10 cellular contexts compared by ENCODE assay signal in genomic region chr22:29782061-29782845, GRCh38. TPM values are rescaled to one million over a fixed set of nuclear protein-coding genes. Genes with fewer than 3 reads are reported as not detected.
DNase-seq lines count a peak whose midpoint lies in the region; ATAC-seq and TF ChIP-seq lines count a peak whose summit lies in the region.
"Had no signal": no experiment of that assay in that cellular context is flagged by ENCODE, and none has a peak within 500 bp of the region (broad histone marks: within the 10 kb centered on the region; RNA-seq: fewer than 3 reads in every experiment).

No MANE protein-coding gene starts in this region.

- H4K20me1 ChIP-seq in GM23248 (ENCODE audit: insufficient read depth) (no peaks in the 10 kb centered on the region), smooth muscle cell (ENCODE audit: low read depth) (no peaks in the 10 kb centered on the region), OCI-LY7 (ENCODE audit: insufficient read depth, low read length) (no peaks in the 10 kb centered on the region)

- H3K9me3 ChIP-seq in GM23248 (ENCODE audit: low read depth): no peaks in the 10 kb centered on the region
- H3K9me3 ChIP-seq in smooth muscle cell (replicated peaks; ENCODE audit: low read depth): no peaks in the 10 kb centered on the region
- H3K9me3 ChIP-seq in OCI-LY7 (ENCODE audit: low read length): no peaks in the 10 kb centered on the region

- H3F3A ChIP-seq in GM23248 (ENCODE audit: insufficient read depth) (peaks cover 34% of the 10 kb centered on the region), smooth muscle cell (ENCODE audit: low read depth) (no peaks in the 10 kb centered on the region)

- BruUV-seq in OCI-LY7 (replicated peaks; lab: Mats Ljungman, UMichigan): no TSS peak

- POLR2A ChIA-PET in OCI-LY7 (lab: Charles Lee): interaction anchor here (1.1 kb wide), 1 partner anchor 20 kb away, joined by 3 read pairs; no protein-coding TSS in a partner anchor

- H3K4me1 ChIP-seq in GM23248 (ENCODE audit: insufficient read depth) (peaks cover 41% of the 10 kb centered on the region), smooth muscle cell (ENCODE audit: low read depth) (peaks cover 14% of the 10 kb centered on the region), OCI-LY7 (ENCODE audit: insufficient read depth, low read length, poor library complexity, severe bottlenecking) (no peaks in the 10 kb centered on the region)

- peak; percentile 97 for ATAC-seq in left colon
- ATAC-seq in GM19455 (IDR thresholded peaks at IDR 0.05; ENCODE audit: unreplicated experiment): no peak
- ATAC-seq in activated CD4-positive, CD25-positive, alpha-beta regulatory T cell treated with anti-CD3 and anti-CD28 coated beads, Interleukin-2, amount 50 U/mL, for 24 hours: no peak

- in situ Hi-C loops in GM23248 (cut with MboI): no loop called here

- CTCF ChIA-PET in OCI-LY7 (lab: Charles Lee; ENCODE audit: unreplicated experiment): no interaction called here

- peak overlapping the region; percentile 91 for H3K27ac ChIP-seq in GM23248
- H3K27ac ChIP-seq in smooth muscle cell (ENCODE audit: low read depth): peak overlapping the region; percentile 91
- no peak overlapping the region for H3K27ac ChIP-seq in OCI-LY7 (ENCODE audit: low read depth, low read length, poor library complexity, severe bottlenecking)

- peak overlapping the region; percentile 77 for H3K4me2 ChIP-seq in GM23248 (ENCODE audit: unreplicated experiment)
- peak overlapping the region; percentile 50 for H3K4me2 ChIP-seq in smooth muscle cell
- no peak overlapping the region for H3K4me2 ChIP-seq in OCI-LY7 (ENCODE audit: low read length)

- H3K36me3 ChIP-seq in GM23248 (ENCODE audit: low read depth): no peaks in the 10 kb centered on the region
- no peaks in the 10 kb centered on the region for H3K36me3 ChIP-seq in smooth muscle cell (ENCODE audit: low read depth)
- H3K36me3 ChIP-seq in OCI-LY7 (ENCODE audit: insufficient read depth, low read length): no peaks in the 10 kb centered on the region

- H3K9me2 ChIP-seq in GM23248 (ENCODE audit: insufficient read depth) (no peaks in the 10 kb centered on the region), OCI-LY7 (ENCODE audit: insufficient read depth, low read length) (no peaks in the 10 kb centered on the region)

- H3K79me2 ChIP-seq in GM23248 (ENCODE audit: insufficient read depth): no peaks in the 10 kb centered on the region
- H3K79me2 ChIP-seq in smooth muscle cell (ENCODE audit: low read depth): no peaks in the 10 kb centered on the region
- H3K79me2 ChIP-seq in OCI-LY7 (ENCODE audit: insufficient read depth, low read depth, low read length): no peaks in the 10 kb centered on the region

- H3K4me3 ChIP-seq in GM23248 (no peak overlapping the region), smooth muscle cell (no peak overlapping the region), OCI-LY7 (ENCODE audit: low read depth, low read length, poor library complexity, severe bottlenecking) (no peak overlapping the region)

- DNase-seq in GM23248 (peak; percentile 51), cerebellum (ENCODE audit: low spot score) (peak; percentile 60), left colon (peak; percentile 70 to 75), smooth muscle cell (lab: John Stamatoyannopoulos, UW; ENCODE audit: unreplicated experiment) (no peak), OCI-LY7 (ENCODE audit: low spot score) (no peak), GOT3 (lab: John Stamatoyannopoulos, UW) (no peak)
- DNase-seq: DMS153, NCI-H1694 treated with DMSO at 0.1 percent for 48 hours had no signal

- no peaks in the 10 kb centered on the region for H3K27me3 ChIP-seq in GM23248 (replicated peaks; ENCODE audit: insufficient read depth)
- no peaks in the 10 kb centered on the region for H3K27me3 ChIP-seq in smooth muscle cell (ENCODE audit: low read depth)

- WGBS in GM23248 (ENCODE audit: low coverage in 1 of 2, low lambda C conversion rate in 2 of 2, missing lambda C conversion rate in 2 of 2), 2 experiments: 49 to 61% methylated on average over 7 of the region's 7 CpGs
- WGBS in smooth muscle cell (ENCODE audit: low lambda C conversion rate): 79% methylated on average over 7 of the region's 7 CpGs

- peak overlapping the region; percentile 81 for H2AFZ ChIP-seq in GM23248
- H2AFZ ChIP-seq in smooth muscle cell (ENCODE audit: low read depth): no peak overlapping the region
- H2AFZ ChIP-seq in OCI-LY7 (ENCODE audit: low read length): no peak overlapping the region

- intact Hi-C loops in left colon (cut with DNase I, micrococcal nuclease) (no loop called here), OCI-LY7 (cut with micrococcal nuclease; ENCODE audit: unreplicated experiment) (no loop called here)

- peak overlapping the region; percentile 76; the same call in 1 of the 2 replicates for H3K9ac ChIP-seq in GM23248
- H3K9ac ChIP-seq in smooth muscle cell (ENCODE audit: low read depth): no peak overlapping the region

- TF ChIP-seq CTCF in smooth muscle cell (IDR thresholded peaks at IDR 0.05; ENCODE audit: borderline replicate concordance, insufficient read depth, poor library complexity, severe bottlenecking) (no peak), OCI-LY7 (conservative IDR thresholded peaks at IDR 0.05; ENCODE audit: low read length) (no peak)

RNA-seq across cellular contexts. Expression of gene UQCR10, which starts 15.1 kb away (rescaled TPM):
- total RNA-seq in GM23248 (2014; rRNA removed; shearing (Covaris generic)): 39.7 and 45.0 TPM in 2 replicates
- polyA plus RNA-seq in GM23248 (2016; fragmentation: Nextera tagmentation; extraction: Ambion mirVana) (233 TPM in 2 replicates), smooth muscle cell (296 and 326 TPM in 2 replicates)
- total RNA-seq in cerebellum (40.3 TPM), left colon (100 to 1,000 TPM; 157 to 198 TPM), smooth muscle cell (72.3 and 102 TPM in 2 replicates), OCI-LY7 (2022) (104 and 111 TPM in 2 replicates)
- 85.9 and 108 TPM in 2 replicates for total RNA-seq in OCI-LY7 (2014; rRNA removed; shearing (Covaris generic))

RNA-seq across cellular contexts. Expression of gene ZMAT5, which starts 15.4 kb away (rescaled TPM):
- total RNA-seq in GM23248 (2014; rRNA removed; shearing (Covaris generic)): 6.3 and 11.3 TPM in 2 replicates
- polyA plus RNA-seq in GM23248 (2016; fragmentation: Nextera tagmentation; extraction: Ambion mirVana): 35.8 and 42.3 TPM in 2 replicates
- total RNA-seq in cerebellum: 9.3 TPM
- 10 to 100 TPM; 12.7 TPM for total RNA-seq in left colon
- total RNA-seq in smooth muscle cell: 22.7 and 26.0 TPM in 2 replicates
- 57.0 and 57.8 TPM in 2 replicates for polyA plus RNA-seq in smooth muscle cell
- total RNA-seq in OCI-LY7 (2014; rRNA removed; shearing (Covaris generic)): 19.1 and 22.1 TPM in 2 replicates
- 20.4 and 21.2 TPM in 2 replicates for total RNA-seq in OCI-LY7 (2022)

RNA-seq across cellular contexts. Expression of gene ASCC2, which starts 55.8 kb away (rescaled TPM):
- total RNA-seq in GM23248 (2014; rRNA removed; shearing (Covaris generic)): 33.3 and 37.3 TPM in 2 replicates
- polyA plus RNA-seq in GM23248 (2016; fragmentation: Nextera tagmentation; extraction: Ambion mirVana) (51.4 and 55.6 TPM in 2 replicates), smooth muscle cell (58.9 and 81.0 TPM in 2 replicates)
- total RNA-seq in cerebellum (35.4 TPM), left colon (10 to 100 TPM; 63.0 to 71.3 TPM), smooth muscle cell (27.8 and 32.1 TPM in 2 replicates), OCI-LY7 (2022) (68.8 and 75.0 TPM in 2 replicates)
- total RNA-seq in OCI-LY7 (2014; rRNA removed; shearing (Covaris generic)): 40.2 and 44.1 TPM in 2 replicates

Comparison
In these comparisons a context has a peak if more than half of its experiments do, and no peak if none do; other contexts are left out.
1. DNase-seq: peak in GM23248 (single experiment), cerebellum (single experiment) and left colon (2 of 2); none in smooth muscle cell (single experiment), OCI-LY7 (single experiment) and GOT3 (single experiment).